In genomic region chr4:152777488-152777887, GRCh38 we compare ENCODE assay signal across 23 cellular contexts. TPM values are rescaled to one million over a fixed set of nuclear protein-coding genes. Genes with fewer than 3 reads are reported as not detected.
DNase-seq lines count a peak whose midpoint lies in the region; ATAC-seq and TF ChIP-seq lines count a peak whose summit lies in the region.
"Had no signal": no experiment of that assay in that cellular context is flagged by ENCODE, and none has a peak within 500 bp of the region (broad histone marks: within the 10 kb centered on the region; RNA-seq: fewer than 3 reads in every experiment).

No MANE protein-coding gene starts in this region.

- peak overlapping the region; percentile 94 for H3K4me2 ChIP-seq in neural cell (ENCODE audit: low read length)

- intact Hi-C loops in activated T-helper 2 cell treated with anti-CD3 and anti-CD28 coated beads, Interferon-gamma antibody, Interleukin-2, Interleukin-4, amounts not matched to agents 10 μg/mL and 5 μg/mL and 100 μg/mL, durations not matched to agents 14 hours and 24 hours and 36 hours (cut with micrococcal nuclease): loop anchor here (5.0 to 10.0 kb wide), 2 partner anchors 95 to 1013 kb away; partner anchors contain the start of gene GATB

- DNase-seq in activated naive CD4-positive, alpha-beta T cell treated with anti-CD3 and anti-CD28 coated beads, Interleukin-2, amount 10 ng/mL, durations not matched to agents 7 days and 5 days: no peak
- no peak for DNase-seq in activated T-helper 2 cell treated with anti-CD3 and anti-CD28 coated beads, Interferon-gamma antibody, Interleukin-2, Interleukin-4, amounts not matched to agents 10 μg/mL and 5 μg/mL and 100 μg/mL, durations not matched to agents 14 hours and 24 hours and 36 hours (ENCODE audit: low spot score)
- DNase-seq in NCI-H2171 treated with DMSO at 0.1 percent for 48 hours (lab: John Stamatoyannopoulos, UW) (no peak), HT-29 (ENCODE audit: low spot score) (no peak), 8988T (no peak)
- DNase-seq: DMS53, GDM1, H7, HFFc6, NCI-H1105, NCI-H146, NCI-H2029 treated with DMSO at 0.1 percent for 48 hours, NCI-H2171, NCI-H524 treated with DMSO at 0.1 percent for 48 hours, NCI-H82, Peyer's patch had no signal

- H3K36me3 Mint-ChIP-seq in activated naive CD4-positive, alpha-beta T cell treated with anti-CD3 and anti-CD28 coated beads, Interleukin-2, amount 50 U/mL, for 24 hours: no peaks in the 10 kb centered on the region
- H3K36me3 Mint-ChIP-seq in activated naive CD4-positive, alpha-beta T cell treated with anti-CD3 and anti-CD28 coated beads, Interleukin-2, amount 10 ng/mL, durations not matched to agents 7 days and 5 days: peaks cover 6% of the 10 kb centered on the region
- no peaks in the 10 kb centered on the region for H3K36me3 Mint-ChIP-seq in activated T-helper 2 cell treated with anti-CD3 and anti-CD28 coated beads, Interferon-gamma antibody, Interleukin-2, Interleukin-4, amounts not matched to agents 10 μg/mL and 5 μg/mL and 100 μg/mL, durations not matched to agents 14 hours and 24 hours and 36 hours (ENCODE audit: low read depth)

- TF ChIP-seq EP300 in neural cell (conservative IDR thresholded peaks at IDR 0.05; ENCODE audit: poor library complexity, severe bottlenecking): no peak

- peak overlapping the region; percentile 84 for H3K4me3 ChIP-seq in neural cell (ENCODE audit: low read length)
- H3K4me3 ChIP-seq: Peyer's patch had no signal

- H3K27ac Mint-ChIP-seq in activated naive CD4-positive, alpha-beta T cell treated with anti-CD3 and anti-CD28 coated beads, Interleukin-2, amount 50 U/mL, for 24 hours: peak overlapping the region; percentile 3
- H3K27ac Mint-ChIP-seq in activated naive CD4-positive, alpha-beta T cell treated with anti-CD3 and anti-CD28 coated beads, Interleukin-2, amount 10 ng/mL, durations not matched to agents 7 days and 5 days: no peak overlapping the region
- no peak overlapping the region for H3K27ac Mint-ChIP-seq in activated T-helper 2 cell treated with anti-CD3 and anti-CD28 coated beads, Interferon-gamma antibody, Interleukin-2, Interleukin-4, amounts not matched to agents 10 μg/mL and 5 μg/mL and 100 μg/mL, durations not matched to agents 14 hours and 24 hours and 36 hours
- H3K27ac Mint-ChIP-seq: HFFc6 had no signal

- H3K4me1 Mint-ChIP-seq in activated naive CD4-positive, alpha-beta T cell treated with anti-CD3 and anti-CD28 coated beads, Interleukin-2, amount 50 U/mL, for 24 hours: peaks cover 35% of the 10 kb centered on the region
- H3K4me1 Mint-ChIP-seq in activated naive CD4-positive, alpha-beta T cell treated with anti-CD3 and anti-CD28 coated beads, Interleukin-2, amount 10 ng/mL, durations not matched to agents 7 days and 5 days: peaks cover 42% of the 10 kb centered on the region
- peaks cover 39% of the 10 kb centered on the region for H3K4me1 Mint-ChIP-seq in activated T-helper 2 cell treated with anti-CD3 and anti-CD28 coated beads, Interferon-gamma antibody, Interleukin-2, Interleukin-4, amounts not matched to agents 10 μg/mL and 5 μg/mL and 100 μg/mL, durations not matched to agents 14 hours and 24 hours and 36 hours (ENCODE audit: low read depth)

- no peaks in the 10 kb centered on the region for H3K9me2 ChIP-seq in neural cell (ENCODE audit: insufficient read depth, low read length)

- no peak for ATAC-seq in GM21390 (IDR thresholded peaks at IDR 0.05; ENCODE audit: unreplicated experiment)
- ATAC-seq: SK-N-SH treated with all-trans-retinoic acid at 6 μM for 48 hours had no signal

- no peaks in the 10 kb centered on the region for H3K9me3 Mint-ChIP-seq in activated naive CD4-positive, alpha-beta T cell treated with anti-CD3 and anti-CD28 coated beads, Interleukin-2, amount 50 U/mL, for 24 hours
- no peaks in the 10 kb centered on the region for H3K9me3 Mint-ChIP-seq in activated naive CD4-positive, alpha-beta T cell treated with anti-CD3 and anti-CD28 coated beads, Interleukin-2, amount 10 ng/mL, durations not matched to agents 7 days and 5 days
- H3K9me3 Mint-ChIP-seq in activated T-helper 2 cell treated with anti-CD3 and anti-CD28 coated beads, Interferon-gamma antibody, Interleukin-2, Interleukin-4, amounts not matched to agents 10 μg/mL and 5 μg/mL and 100 μg/mL, durations not matched to agents 14 hours and 24 hours and 36 hours: no peaks in the 10 kb centered on the region
- H3K9me3 Mint-ChIP-seq: HFFc6 had no signal

- no peaks in the 10 kb centered on the region for H3K9me3 ChIP-seq in neural cell (ENCODE audit: low read length)
- H3K9me3 ChIP-seq: Peyer's patch had no signal

- no peaks in the 10 kb centered on the region for H3F3A ChIP-seq in neural cell (ENCODE audit: insufficient read depth, low read length, poor library complexity, severe bottlenecking)

- peaks cover 69% of the 10 kb centered on the region for H3K79me2 ChIP-seq in neural cell (replicated peaks; ENCODE audit: insufficient read depth, low read length)

- TF ChIP-seq RAD21 in neural cell (conservative IDR thresholded peaks at IDR 0.05): no peak

- no peaks in the 10 kb centered on the region for H4K20me1 ChIP-seq in neural cell (ENCODE audit: insufficient read depth)

- no peak for TF ChIP-seq CTCF in neural cell (IDR thresholded peaks at IDR 0.05; ENCODE audit: poor library complexity, severe bottlenecking)

- CTCF ChIA-PET in activated naive CD4-positive, alpha-beta T cell treated with anti-CD3 and anti-CD28 coated beads, Interleukin-2, amount 10 ng/mL, durations not matched to agents 7 days and 5 days (lab: Charles Lee): interaction anchor here (2.1 kb wide), 1 partner anchor 8 kb away, joined by 9 read pairs; no protein-coding TSS in a partner anchor

- no peaks in the 10 kb centered on the region for H3K27me3 ChIP-seq in neural cell (ENCODE audit: insufficient read depth, low read depth, low read length)
- H3K27me3 ChIP-seq: Peyer's patch had no signal

- no peak overlapping the region for H3K27ac ChIP-seq in neural cell (ENCODE audit: low read length)
- H3K27ac ChIP-seq: 22Rv1, HL-60, Peyer's patch had no signal

- H3K9ac ChIP-seq in neural cell (ENCODE audit: low read length): no peak overlapping the region

- no peak overlapping the region for H2AFZ ChIP-seq in neural cell (ENCODE audit: low read depth, low read length)

- no peak overlapping the region for H3K4me3 Mint-ChIP-seq in activated naive CD4-positive, alpha-beta T cell treated with anti-CD3 and anti-CD28 coated beads, Interleukin-2, amount 50 U/mL, for 24 hours
- H3K4me3 Mint-ChIP-seq in activated naive CD4-positive, alpha-beta T cell treated with anti-CD3 and anti-CD28 coated beads, Interleukin-2, amount 10 ng/mL, durations not matched to agents 7 days and 5 days: no peak overlapping the region
- H3K4me3 Mint-ChIP-seq in activated T-helper 2 cell treated with anti-CD3 and anti-CD28 coated beads, Interferon-gamma antibody, Interleukin-2, Interleukin-4, amounts not matched to agents 10 μg/mL and 5 μg/mL and 100 μg/mL, durations not matched to agents 14 hours and 24 hours and 36 hours (ENCODE audit: low read depth): peak overlapping the region; percentile 26
- H3K4me3 Mint-ChIP-seq: CD14-positive monocyte, HFFc6 had no signal

- H3K36me3 ChIP-seq in neural cell (ENCODE audit: insufficient read depth, low read length): no peaks in the 10 kb centered on the region
- H3K36me3 ChIP-seq: Peyer's patch had no signal

- H3K27me3 Mint-ChIP-seq in activated naive CD4-positive, alpha-beta T cell treated with anti-CD3 and anti-CD28 coated beads, Interleukin-2, amount 50 U/mL, for 24 hours: peaks cover 1% of the 10 kb centered on the region
- H3K27me3 Mint-ChIP-seq in activated naive CD4-positive, alpha-beta T cell treated with anti-CD3 and anti-CD28 coated beads, Interleukin-2, amount 10 ng/mL, durations not matched to agents 7 days and 5 days: peaks cover 33% of the 10 kb centered on the region
- peaks cover 20% of the 10 kb centered on the region for H3K27me3 Mint-ChIP-seq in activated T-helper 2 cell treated with anti-CD3 and anti-CD28 coated beads, Interferon-gamma antibody, Interleukin-2, Interleukin-4, amounts not matched to agents 10 μg/mL and 5 μg/mL and 100 μg/mL, durations not matched to agents 14 hours and 24 hours and 36 hours (ENCODE audit: low read depth)

TF ChIP-seq in neural cell, 6 proteins besides CTCF, POLR2A, EP300 and RAD21 (continues in another document):
- TF ChIP-seq REST (IDR thresholded peaks at IDR 0.05; ENCODE audit: borderline replicate concordance) (no peak), SMC3 (conservative IDR thresholded peaks at IDR 0.05; ENCODE audit: poor library complexity) (no peak)

RNA-seq across cellular contexts. Expression of gene TIGD4, which starts 2.0 kb away (rescaled TPM):
- 0.23 and 0.28 TPM in 2 replicates for total RNA-seq in activated T-helper 2 cell treated with anti-CD3 and anti-CD28 coated beads, Interferon-gamma antibody, Interleukin-2, Interleukin-4, amounts not matched to agents 10 μg/mL and 5 μg/mL and 100 μg/mL, durations not matched to agents 14 hours and 24 hours and 36 hours
- polyA plus RNA-seq in neural cell: 3.3 and 4.1 TPM in 2 replicates
- 3.7 and 5.7 TPM in 2 replicates for polyA minus RNA-seq in neural cell
- total RNA-seq in HT-29 (2014; rRNA removed; shearing (Covaris generic)): 0.23 and 0.34 TPM in 2 replicates

RNA-seq across cellular contexts. Expression of gene ARFIP1, which starts 2.3 kb away (rescaled TPM):
- total RNA-seq in activated T-helper 2 cell treated with anti-CD3 and anti-CD28 coated beads, Interferon-gamma antibody, Interleukin-2, Interleukin-4, amounts not matched to agents 10 μg/mL and 5 μg/mL and 100 μg/mL, durations not matched to agents 14 hours and 24 hours and 36 hours: 16.6 and 16.7 TPM in 2 replicates
- 30.3 and 35.1 TPM in 2 replicates for polyA plus RNA-seq in neural cell
- 63.7 and 65.7 TPM in 2 replicates for polyA minus RNA-seq in neural cell
- 27.0 and 29.6 TPM in 2 replicates for total RNA-seq in HT-29 (2014; rRNA removed; shearing (Covaris generic))
